12 cellular contexts compared by ENCODE assay signal in genomic region chr3:10389995-10390394, GRCh38.
DNase-seq lines count a peak whose midpoint lies in the region; ATAC-seq and TF ChIP-seq lines count a peak whose summit lies in the region.
"Had no signal": no experiment of that assay in that cellular context is flagged by ENCODE, and none has a peak within 500 bp of the region (broad histone marks: within the 10 kb centered on the region; RNA-seq: fewer than 3 reads in every experiment).

No MANE protein-coding gene starts in this region.

- TF ChIP-seq CTCF in OCI-LY1 (IDR thresholded peaks at IDR 0.05; ENCODE audit: low read length) (no peak), transverse colon (IDR thresholded peaks at IDR 0.05) (no peak), thyroid gland (IDR thresholded peaks at IDR 0.05) (no peak), natural killer cell (IDR thresholded peaks at IDR 0.05) (no peak)

- TF ChIP-seq POLR2A in transverse colon (IDR thresholded peaks at IDR 0.05), result no peak
- TF ChIP-seq POLR2A in thyroid gland (IDR thresholded peaks at IDR 0.05), result no peak

- H4K20me1 ChIP-seq in OCI-LY1 (ENCODE audit: insufficient read depth, low read length), result no peaks in the 10 kb centered on the region

- in situ Hi-C loops in transverse colon (cut with MboI; ENCODE audit: low pct_ligation_motif_present in 1 of 4, low pct_unique_long_range_greater_than_20kb in 1 of 4, low sequenced_read_pairs in 3 of 4), result no loop called here

- no peaks in the 10 kb centered on the region for H3K79me2 ChIP-seq in OCI-LY1 (ENCODE audit: insufficient read depth, low read length)

- no peaks in the 10 kb centered on the region for H3F3A ChIP-seq in OCI-LY1 (ENCODE audit: insufficient read depth, low read length)

- no peaks in the 10 kb centered on the region for H3K27me3 Mint-ChIP-seq in activated naive CD8-positive, alpha-beta T cell treated with anti-CD3 and anti-CD28 coated beads, Interleukin-2, amount 50 U/mL, for 24 hours
- no peaks in the 10 kb centered on the region for H3K27me3 Mint-ChIP-seq in activated naive CD8-positive, alpha-beta T cell treated with anti-CD3 and anti-CD28 coated beads for 36 hours
- H3K27me3 Mint-ChIP-seq in natural killer cell (ENCODE audit: low read depth in 2 of 2), result no peaks in the 10 kb centered on the region

- intact Hi-C loops in transverse colon (cut with DNase I; ENCODE audit: low total_unique reads), result no loop called here
- intact Hi-C loops in thyroid gland (cut with DNase I), result no loop called here
- intact Hi-C loops in natural killer cell (cut with micrococcal nuclease), result no loop called here

- H3K4me3 Mint-ChIP-seq in activated naive CD8-positive, alpha-beta T cell treated with anti-CD3 and anti-CD28 coated beads, Interleukin-2, amount 50 U/mL, for 24 hours, result no peak overlapping the region
- no peak overlapping the region for H3K4me3 Mint-ChIP-seq in activated naive CD8-positive, alpha-beta T cell treated with anti-CD3 and anti-CD28 coated beads for 36 hours
- H3K4me3 Mint-ChIP-seq in natural killer cell, result no peak overlapping the region

- peaks cover 47% of the 10 kb centered on the region for H3K4me1 Mint-ChIP-seq in activated naive CD8-positive, alpha-beta T cell treated with anti-CD3 and anti-CD28 coated beads, Interleukin-2, amount 50 U/mL, for 24 hours
- peaks cover 3% of the 10 kb centered on the region for H3K4me1 Mint-ChIP-seq in activated naive CD8-positive, alpha-beta T cell treated with anti-CD3 and anti-CD28 coated beads for 36 hours
- H3K4me1 Mint-ChIP-seq in natural killer cell, result peaks cover 0 to 5% of the 10 kb centered on the region in 2 donors

- H3K36me3 Mint-ChIP-seq in activated naive CD8-positive, alpha-beta T cell treated with anti-CD3 and anti-CD28 coated beads, Interleukin-2, amount 50 U/mL, for 24 hours (ENCODE audit: low read depth), result no peaks in the 10 kb centered on the region
- peaks cover 3% of the 10 kb centered on the region for H3K36me3 Mint-ChIP-seq in activated naive CD8-positive, alpha-beta T cell treated with anti-CD3 and anti-CD28 coated beads for 36 hours
- H3K36me3 Mint-ChIP-seq in natural killer cell, result no peaks in the 10 kb centered on the region

- H3K9me3 Mint-ChIP-seq in activated naive CD8-positive, alpha-beta T cell treated with anti-CD3 and anti-CD28 coated beads, Interleukin-2, amount 50 U/mL, for 24 hours, result no peaks in the 10 kb centered on the region
- peaks cover 23% of the 10 kb centered on the region for H3K9me3 Mint-ChIP-seq in activated naive CD8-positive, alpha-beta T cell treated with anti-CD3 and anti-CD28 coated beads for 36 hours
- no peaks in the 10 kb centered on the region for H3K9me3 Mint-ChIP-seq in natural killer cell

- H3K4me1 ChIP-seq in OCI-LY1 (ENCODE audit: insufficient read depth, low read length, severe bottlenecking), result peaks cover 34% of the 10 kb centered on the region
- H3K4me1 ChIP-seq in transverse colon, result no peaks in the 10 kb centered on the region
- no peaks in the 10 kb centered on the region for H3K4me1 ChIP-seq in thyroid gland
- H3K4me1 ChIP-seq: colonic mucosa had no signal

- TF ChIP-seq EP300 in transverse colon (IDR thresholded peaks at IDR 0.05; ENCODE audit: low read depth), result no peak

- H3K9me2 ChIP-seq in OCI-LY1 (ENCODE audit: low read depth, low read length), result no peaks in the 10 kb centered on the region

- H3K4me2 ChIP-seq in OCI-LY1 (ENCODE audit: low read length), result peak overlapping the region; percentile 20; the same call in 1 of the 2 replicates

- H3K9me3 ChIP-seq in OCI-LY1 (ENCODE audit: low read length) (no peaks in the 10 kb centered on the region), transverse colon (no peaks in the 10 kb centered on the region), thyroid gland (no peaks in the 10 kb centered on the region)
- H3K9me3 ChIP-seq: colonic mucosa had no signal

- H2AFZ ChIP-seq in OCI-LY1 (ENCODE audit: low read length), result no peak overlapping the region

- H3K4me3 ChIP-seq in OCI-LY1 (ENCODE audit: low read depth, low read length, poor library complexity, severe bottlenecking) (peak overlapping the region; percentile 0), transverse colon (no peak overlapping the region), thyroid gland (replicated peaks in 1 of 3) (no peak overlapping the region)
- H3K4me3 ChIP-seq: colonic mucosa, thoracic aorta had no signal

- H3K27ac ChIP-seq in OCI-LY1 (ENCODE audit: low read depth, low read length, poor library complexity, severe bottlenecking), result peak overlapping the region; percentile 77
- H3K27ac ChIP-seq in transverse colon, result no peak overlapping the region
- no peak overlapping the region for H3K27ac ChIP-seq in thyroid gland
- H3K27ac ChIP-seq: 22Rv1, colonic mucosa, thoracic aorta had no signal

- no peak for DNase-seq in activated naive CD8-positive, alpha-beta T cell treated with anti-CD3 and anti-CD28 coated beads, Interleukin-2, amount 50 U/mL, for 24 hours
- DNase-seq in activated naive CD8-positive, alpha-beta T cell treated with anti-CD3 and anti-CD28 coated beads for 36 hours, result no peak
- DNase-seq in transverse colon (no peak), NCI-H1694 treated with DMSO at 0.1 percent for 48 hours (lab: John Stamatoyannopoulos, UW) (no peak), thyroid gland (no peak), natural killer cell (no peak)
- DNase-seq: colonic mucosa, kidney glomerular epithelial cell had no signal

- peak overlapping the region; percentile 5; the same call in 1 of the 2 replicates for H3K9ac ChIP-seq in OCI-LY1 (ENCODE audit: low read length)

- no peaks in the 10 kb centered on the region for H3K36me3 ChIP-seq in OCI-LY1 (ENCODE audit: insufficient read depth, low read length)
- H3K36me3 ChIP-seq in transverse colon, result no peaks in the 10 kb centered on the region
- H3K36me3 ChIP-seq in thyroid gland, result no peaks in the 10 kb centered on the region
- H3K36me3 ChIP-seq: colonic mucosa, thoracic aorta had no signal

- ATAC-seq in activated naive CD8-positive, alpha-beta T cell treated with anti-CD3 and anti-CD28 coated beads, Interleukin-2, amount 50 U/mL, for 24 hours, result no peak
- ATAC-seq in HG03025 (IDR thresholded peaks at IDR 0.05; ENCODE audit: low FRiP score, unreplicated experiment) (peak; percentile 73), natural killer cell (no peak)

- 0 out of 2 replicates have a peak, but pooled peaks cover 2% of the 10 kb centered on the region for H3K27me3 ChIP-seq in OCI-LY1 (ENCODE audit: insufficient read depth, low read length)
- no peaks in the 10 kb centered on the region for H3K27me3 ChIP-seq in transverse colon
- H3K27me3 ChIP-seq in thyroid gland, result no peaks in the 10 kb centered on the region
- H3K27me3 ChIP-seq: colonic mucosa had no signal

- H3K27ac Mint-ChIP-seq in activated naive CD8-positive, alpha-beta T cell treated with anti-CD3 and anti-CD28 coated beads, Interleukin-2, amount 50 U/mL, for 24 hours, result peak overlapping the region; percentile 4
- no peak overlapping the region for H3K27ac Mint-ChIP-seq in activated naive CD8-positive, alpha-beta T cell treated with anti-CD3 and anti-CD28 coated beads for 36 hours
- no peak overlapping the region for H3K27ac Mint-ChIP-seq in natural killer cell

- 40 to 49% methylated on average over 2 of the region's 2 CpGs for WGBS in transverse colon (ENCODE audit: low coverage in 1 of 2), 2 donors
- WGBS in thyroid gland, 2 donors, result 48 to 69% methylated on average over 2 of the region's 2 CpGs
